ENCODE assay signal across 14 cellular contexts in the genomic region with DNA sequence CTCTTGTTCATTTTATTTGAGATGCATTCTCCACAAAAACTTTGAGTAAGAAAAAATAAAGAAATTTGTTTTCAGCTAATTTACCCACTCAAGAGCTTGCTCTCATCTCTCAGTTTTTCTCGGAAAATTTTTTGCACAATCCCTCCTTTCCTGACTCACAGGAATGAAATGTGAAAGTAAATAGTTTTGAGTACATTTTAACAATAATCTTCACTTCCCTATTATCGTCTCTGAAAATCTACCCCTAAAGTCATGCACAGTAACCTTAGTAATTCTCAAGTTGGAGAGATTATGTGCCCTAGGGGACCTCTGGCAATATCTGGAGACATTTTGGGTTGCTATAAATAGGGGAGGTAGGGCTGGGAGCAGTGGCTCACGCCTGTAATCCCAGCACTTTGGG. TPM values are rescaled to one million over a fixed set of nuclear protein-coding genes. Genes with fewer than 3 reads are reported as not detected.
DNase-seq lines count a peak whose midpoint lies in the region; ATAC-seq, FAIRE-seq and TF ChIP-seq lines count a peak whose summit lies in the region.
"Had no signal": no experiment of that assay in that cellular context is flagged by ENCODE, and none has a peak within 500 bp of the region (broad histone marks: within the 10 kb centered on the region; RNA-seq: fewer than 3 reads in every experiment).

No MANE protein-coding gene starts in this region.

- CTCF ChIA-PET in HepG2 (lab: Yijun Ruan, JAX; ENCODE audit: low intra/inter-chr PET ratio, low total read pairs) (interaction anchor here (2.8 kb wide), 1 partner anchor 93 kb away, joined by 14 read pairs; no protein-coding TSS in a partner anchor), T-cell (lab: Charles Lee) (interaction anchor here in 1 of 2 donors (0.7 kb wide), 1 partner anchor 204 kb away, joined by 3 read pairs; no protein-coding TSS in a partner anchor)

- no peaks in the 10 kb centered on the region for H3K27me3 ChIP-seq in H9 (ENCODE audit: insufficient read depth, low read length)
- H3K27me3 ChIP-seq in adrenal gland = no peaks in the 10 kb centered on the region
- H3K27me3 ChIP-seq in HepG2 (ENCODE audit: control insufficient read depth in 1 of 2, insufficient read depth in 2 of 2, low read length in 2 of 2) = no peaks in the 10 kb centered on the region; a peak in 1 of 5 replicates
- H3K27me3 ChIP-seq in subcutaneous abdominal adipose tissue (ENCODE audit: control insufficient read depth in 5 of 5, insufficient read depth in 4 of 5, low read length in 5 of 5) = no peaks in the 10 kb centered on the region

- H3T11ph ChIP-seq in H9 (ENCODE audit: low read length) = no peak overlapping the region

- H3K9me3 Mint-ChIP-seq in H9 = no peaks in the 10 kb centered on the region; a peak in 3 of 5 replicates
- H3K9me3 Mint-ChIP-seq in T-cell = no peaks in the 10 kb centered on the region

- H3K9ac ChIP-seq in H9 (ENCODE audit: extremely low read depth, insufficient read length, low read length) = no peak overlapping the region
- H3K9ac ChIP-seq in HepG2 (ENCODE audit: insufficient read depth, low read depth, low read length) = peak overlapping the region; percentile 87
- H3K9ac ChIP-seq in subcutaneous abdominal adipose tissue (ENCODE audit: low read length in 5 of 5) = peak overlapping the region in 4 of 5 donors; percentile 26 to 90 (median 66)

- ATAC-seq in HepG2 (no peak), GM18868 (IDR thresholded peaks at IDR 0.05; ENCODE audit: unreplicated experiment) (no peak), T-cell (replicated peaks in 1 of 4) (no peak)

- H3K27me3 Mint-ChIP-seq in H9 (ENCODE audit: low read depth) (peaks cover 3% of the 10 kb centered on the region), T-cell (no peaks in the 10 kb centered on the region)

- H3K14ac ChIP-seq in H9 (ENCODE audit: insufficient read depth, low read length) = no peak overlapping the region

- H2BK5ac ChIP-seq in H9 (ENCODE audit: insufficient read length, low read length) = no peak overlapping the region

- H4K8ac ChIP-seq in H9 (replicated peaks; ENCODE audit: insufficient read length, low read depth, low read length) = no peak overlapping the region

- no CpG with 5 or more reads among the region's 3 CpGs for WGBS in H9 (ENCODE audit: extremely low coverage, insufficient read length, low lambda C conversion rate)
- 48 to 67% (median 66%) methylated on average over 3 of the region's 3 CpGs for WGBS in adrenal gland, 4 donors
- 15% methylated on average over 3 of the region's 3 CpGs for WGBS in HepG2 (ENCODE audit: low lambda C conversion rate)

- POLR2A ChIA-PET in HepG2 (lab: Yijun Ruan, JAX) = interaction anchor here (0.9 kb wide), 1 partner anchor 253 kb away, joined by 3 read pairs; no protein-coding TSS in a partner anchor
- POLR2A ChIA-PET in T-cell (lab: Charles Lee) = no interaction called here

- H4K20me1 ChIP-seq in H9 (ENCODE audit: control insufficient read depth, insufficient read depth, insufficient read length) = no peaks in the 10 kb centered on the region
- H4K20me1 ChIP-seq in HepG2 (ENCODE audit: insufficient read depth, low read length) = no peaks in the 10 kb centered on the region

- H3K23ac ChIP-seq in H9 (ENCODE audit: insufficient read length, low read depth, low read length) = no peak overlapping the region

- H3K79me2 ChIP-seq in H9 (ENCODE audit: insufficient read depth, low read length) (peaks cover 14% of the 10 kb centered on the region; the same call in 1 of the 2 replicates), HepG2 (ENCODE audit: insufficient read depth, low read length) (peaks cover 75% of the 10 kb centered on the region)

- H3K4me3 Mint-ChIP-seq in H9 = peak overlapping the region in 1 of 2 experiments; percentile 5; a peak in 2 of 5 replicates
- H3K4me3 Mint-ChIP-seq in T-cell = no peak overlapping the region

- peak overlapping the region; percentile 40 for H3K4me2 ChIP-seq in H9 (ENCODE audit: insufficient read depth, insufficient read length, low read length)
- peak overlapping the region; percentile 74 for H3K4me2 ChIP-seq in HepG2 (ENCODE audit: low read depth, low read length)

- no peak overlapping the region for H3K56ac ChIP-seq in H9 (ENCODE audit: insufficient read length, low read depth, low read length)

- no peak for TF ChIP-seq POLR2A in adrenal gland (IDR thresholded peaks at IDR 0.05)
- TF ChIP-seq POLR2A in HepG2 (IDR thresholded peaks at IDR 0.05; ENCODE audit: insufficient read depth in 1 of 2, low read depth in 2 of 2, low read length in 2 of 2) = no peak

- in situ Hi-C loops in HepG2 (cut with HindIII; ENCODE audit: extremely low pct_ligation_motif_present, low pct_unique_long_range_greater_than_20kb) = loop anchor here (25.0 kb wide), 1 partner anchor 923 kb away; a partner anchor contains a TSS

- H3K23me2 ChIP-seq in H9 (ENCODE audit: insufficient read length, low read depth, low read length, poor library complexity, severe bottlenecking) = peaks cover 2% of the 10 kb centered on the region

- H3K27ac Mint-ChIP-seq in H9 = peak overlapping the region in 1 of 3 experiments; percentile 58; a peak in 1 of 7 replicates
- H3K27ac Mint-ChIP-seq in T-cell = no peak overlapping the region

- H2AFZ ChIP-seq in H9 (ENCODE audit: low read length) (no peak overlapping the region), HepG2 (ENCODE audit: low read length) (no peak overlapping the region)

- TF ChIP-seq RAD21 in HepG2 (CRISPR knock-in tag; IDR thresholded peaks at IDR 0.05) = no peak

- H3K4me1 ChIP-seq in H9 (ENCODE audit: insufficient read depth, low read length) (peaks cover 18% of the 10 kb centered on the region; the same call in 1 of the 2 replicates), adrenal gland (replicated peaks in 1 of 2) (peaks cover 6 to 32% of the 10 kb centered on the region in 2 donors), HepG2 (ENCODE audit: insufficient read depth, low read length) (peaks cover 78% of the 10 kb centered on the region), subcutaneous abdominal adipose tissue (ENCODE audit: control insufficient read depth in 5 of 5, insufficient read depth in 5 of 5, low read length in 5 of 5) (peaks cover 7 to 82% (median 65%) of the 10 kb centered on the region in 5 donors)

- H3K4ac ChIP-seq in H9 (ENCODE audit: low read depth, low read length) = no peak overlapping the region

- H3K27ac ChIP-seq in H9 (ENCODE audit: insufficient read length, low read depth, low read length) (no peak overlapping the region), adrenal gland (peak overlapping the region in 3 of 5 donors; percentile 1 to 75 (median 21)), HepG2 (ENCODE audit: extremely low read length, insufficient read depth, low read length) (peak overlapping the region; percentile 94), subcutaneous abdominal adipose tissue (ENCODE audit: low read depth, low read length) (peak overlapping the region; percentile 95)

- H4K91ac ChIP-seq in H9 (ENCODE audit: insufficient read length, low read depth, low read length) = no peak overlapping the region

- TF ChIP-seq CTCF in H9 (conservative IDR thresholded peaks at IDR 0.05) (no peak), adrenal gland (IDR thresholded peaks at IDR 0.05) (no peak), HepG2 (CRISPR knock-in tag; IDR thresholded peaks at IDR 0.05) (no peak)

- no TSS peak for BruUV-seq in HepG2 (replicated peaks; lab: Mats Ljungman, UMichigan)

- H2BK120ac ChIP-seq in H9 (ENCODE audit: low read depth, low read length, poor library complexity, severe bottlenecking) = no peak overlapping the region

- peaks cover 4% of the 10 kb centered on the region for H3K9me3 ChIP-seq in H9 (ENCODE audit: control insufficient read depth, low read depth, low read length)
- H3K9me3 ChIP-seq in adrenal gland (replicated peaks in 1 of 3) = no peaks in the 10 kb centered on the region
- no peaks in the 10 kb centered on the region for H3K9me3 ChIP-seq in HepG2 (ENCODE audit: low read length)
- no peaks in the 10 kb centered on the region for H3K9me3 ChIP-seq in subcutaneous abdominal adipose tissue (ENCODE audit: control insufficient read depth in 5 of 5, low read length in 5 of 5)

- H2BK20ac ChIP-seq in H9 (ENCODE audit: low read depth, low read length, poor library complexity, severe bottlenecking) = no peak overlapping the region

- no peak overlapping the region for H4K5ac ChIP-seq in H9 (ENCODE audit: insufficient read length, low read depth, low read length)

- no peak overlapping the region for H2BK15ac ChIP-seq in H9 (ENCODE audit: low read depth, low read length)

- H3K36me3 Mint-ChIP-seq in H9 (ENCODE audit: insufficient read depth in 1 of 3, low read depth in 3 of 3) (peaks cover 0 to 2% (median 0%) of the 10 kb centered on the region in 3 experiments; a peak in 3 of 7 replicates), T-cell (no peaks in the 10 kb centered on the region)

- H3K4me3 ChIP-seq in adrenal gland (no peak overlapping the region), HepG2 (replicated peaks in 1 of 3; ENCODE audit: insufficient read depth in 1 of 3, low read depth in 2 of 3, low read length in 3 of 3) (peak overlapping the region; percentile 28 to 60 (median 56)), subcutaneous abdominal adipose tissue (ENCODE audit: low read depth in 1 of 5, low read length in 5 of 5) (peak overlapping the region in 4 of 5 donors; percentile 29 to 60 (median 52))

- H2AK5ac ChIP-seq in H9 (ENCODE audit: insufficient read length, low read length) = no peak overlapping the region

- H3K79me1 ChIP-seq in H9 (ENCODE audit: insufficient read depth, low read depth, low read length, poor library complexity, severe bottlenecking) = no peaks in the 10 kb centered on the region

- no peak overlapping the region for H2BK12ac ChIP-seq in H9 (ENCODE audit: insufficient read length, low read depth, low read length)

- DNase-seq in H9 (no peak), adrenal gland (no peak), HepG2 (ENCODE audit: low spot score) (no peak), T-cell (no peak), cerebellar nuclear complex (lab: John Stamatoyannopoulos, UW) (no peak)
- DNase-seq: activated CD4-positive, CD25-positive, alpha-beta regulatory T cell treated with anti-CD3 and anti-CD28 coated beads, Interleukin-2, amount 50 U/mL, for 72 hours; cortex of kidney; DMS79 treated with DMSO at 0.1 percent for 48 hours; hippocampal formation; KG1; NCI-H446; SHP77 treated with DMSO at 0.1 percent for 48 hours had no signal

- TF ChIP-seq EP300 in HepG2 (IDR thresholded peaks at IDR 0.05; ENCODE audit: low read depth in 2 of 2, low read length in 2 of 2) = no peak
- TF ChIP-seq EP300 in HepG2 (CRISPR knock-in tag; IDR thresholded peaks at IDR 0.05; ENCODE audit: borderline replicate concordance) = no peak

- no peak for FAIRE-seq in HepG2 (lab: Jason Lieb, UNC)

- H3K18ac ChIP-seq in H9 (ENCODE audit: insufficient read length, low read depth, low read length) = no peak overlapping the region

- H3K36me3 ChIP-seq in adrenal gland (replicated peaks in 1 of 2) = no peaks in the 10 kb centered on the region
- H3K36me3 ChIP-seq in HepG2 (replicated peaks in 1 of 2; ENCODE audit: control insufficient read depth in 1 of 2, insufficient read depth in 2 of 2, low read length in 2 of 2) = no peaks in the 10 kb centered on the region
- peaks cover 0 to 3% (median 0%) of the 10 kb centered on the region in 5 donors for H3K36me3 ChIP-seq in subcutaneous abdominal adipose tissue (ENCODE audit: control insufficient read depth in 5 of 5, insufficient read depth in 5 of 5, low read length in 5 of 5)

- intact Hi-C loops in adrenal gland (cut with DNase I) = no loop called here
- intact Hi-C loops in HepG2 (cut with micrococcal nuclease; ENCODE audit: unreplicated experiment) = loop anchor here (2.0 kb wide), 1 partner anchor 46 kb away; no protein-coding TSS in a partner anchor

- H3K4me1 Mint-ChIP-seq in H9 = peaks cover 41 to 42% of the 10 kb centered on the region in 2 experiments
- H3K4me1 Mint-ChIP-seq in T-cell = peaks cover 14 to 25% (median 19%) of the 10 kb centered on the region in 3 donors

RNA-seq across cellular contexts. Expression of a gene that starts 2.6 kb away (rescaled TPM):
- total RNA-seq in H9 (2021) (87.9 and 93.2 TPM in 2 replicates), adrenal gland (100 to 1,000 TPM in 5 of 8 donors, 10 to 100 TPM in 3; 70.8 to 193 (median 130) TPM), HepG2 (2016; rRNA removed; fragmentation: Illumina TruSeq; extraction: Trizol) (356 and 411 TPM in 2 replicates), T-cell (10 to 100 TPM; 14.4 to 28.8 (median 25.1) TPM)
- polyA plus RNA-seq in adrenal gland (100 to 1,000 TPM in 1 of 3 donors, 10 to 100 TPM in 2; 62.0 to 207 (median 84.4) TPM), HepG2 (2011; rRNA removed) (215 and 233 TPM in 2 replicates)
- 374 and 466 TPM in 2 replicates for total RNA-seq in HepG2 (2016; cell fraction: cytosol; rRNA removed; fragmentation: Illumina TruSeq; extraction: Trizol; ENCODE audit: low read depth)
- total RNA-seq in HepG2 (2016; cell fraction: insoluble cytoplasmic fraction; rRNA removed; fragmentation: Illumina TruSeq; extraction: Trizol) = 373 and 443 TPM in 2 replicates
- 360 and 432 TPM in 2 replicates for total RNA-seq in HepG2 (2016; cell fraction: membrane; rRNA removed; fragmentation: Illumina TruSeq; extraction: Trizol)
- total RNA-seq in HepG2 (2016; cell fraction: nucleus; rRNA removed; fragmentation: Illumina TruSeq; extraction: Trizol) = 129 and 140 TPM in 2 replicates
- polyA plus RNA-seq in HepG2 (2011; cell fraction: cytosol; rRNA removed) = 375 and 416 TPM in 2 replicates
- 94.1 and 130 TPM in 2 replicates for polyA plus RNA-seq in HepG2 (2011; cell fraction: nucleus; rRNA removed)
- 216 and 218 TPM in 2 replicates for polyA plus RNA-seq in HepG2 (2012)
- polyA plus RNA-seq in HepG2 (2016; cell fraction: cytosol; fragmentation: Illumina TruSeq; extraction: Trizol; ENCODE audit: low read depth) = 479 and 611 TPM in 2 replicates
- 473 and 479 TPM in 2 replicates for polyA plus RNA-seq in HepG2 (2016; cell fraction: insoluble cytoplasmic fraction; fragmentation: Illumina TruSeq; extraction: Trizol; ENCODE audit: low read depth)
- 378 and 460 TPM in 2 replicates for polyA plus RNA-seq in HepG2 (2016; cell fraction: membrane; fragmentation: Illumina TruSeq; extraction: Trizol; ENCODE audit: low read depth)
- polyA plus RNA-seq in HepG2 (2016; cell fraction: nucleus; fragmentation: Illumina TruSeq; extraction: Trizol; ENCODE audit: insufficient read depth, low read depth) = 240 and 246 TPM in 2 replicates
- 0.14 and 63.3 TPM in 2 replicates for polyA minus RNA-seq in HepG2 (2011; rRNA and poly(A)+ RNA removed; ENCODE audit: low replicate concordance)
- polyA minus RNA-seq in HepG2 (2011; cell fraction: cytosol; rRNA and poly(A)+ RNA removed) = 74.5 and 95.0 TPM in 2 replicates
- 40.4 and 58.9 TPM in 2 replicates for polyA minus RNA-seq in HepG2 (2011; cell fraction: nucleus; rRNA and poly(A)+ RNA removed)

RNA-seq across cellular contexts. Expression of a gene that starts 26.5 kb away (rescaled TPM):
- total RNA-seq in H9 (2021) = not detected in 2 replicates
- total RNA-seq in adrenal gland = not detected
- polyA plus RNA-seq in adrenal gland = not detected
- total RNA-seq in HepG2 (2016; rRNA removed; fragmentation: Illumina TruSeq; extraction: Trizol) = not detected in 2 replicates
- not detected in 2 replicates for total RNA-seq in HepG2 (2016; cell fraction: cytosol; rRNA removed; fragmentation: Illumina TruSeq; extraction: Trizol; ENCODE audit: low read depth)
- total RNA-seq in HepG2 (2016; cell fraction: insoluble cytoplasmic fraction; rRNA removed; fragmentation: Illumina TruSeq; extraction: Trizol) = not detected in 2 replicates
- total RNA-seq in HepG2 (2016; cell fraction: membrane; rRNA removed; fragmentation: Illumina TruSeq; extraction: Trizol) = not detected in 2 replicates
- not detected in 2 replicates for total RNA-seq in HepG2 (2016; cell fraction: nucleus; rRNA removed; fragmentation: Illumina TruSeq; extraction: Trizol)
- polyA plus RNA-seq in HepG2 (2011; rRNA removed) = 0.01 TPM in 1 of 2 replicates, not detected in the other
- polyA plus RNA-seq in HepG2 (2011; cell fraction: cytosol; rRNA removed) = not detected in 2 replicates
- polyA plus RNA-seq in HepG2 (2011; cell fraction: nucleus; rRNA removed) = not detected in 2 replicates
- not detected in 2 replicates for polyA plus RNA-seq in HepG2 (2012)
- not detected in 2 replicates for polyA plus RNA-seq in HepG2 (2016; cell fraction: cytosol; fragmentation: Illumina TruSeq; extraction: Trizol; ENCODE audit: low read depth)
- not detected in 2 replicates for polyA plus RNA-seq in HepG2 (2016; cell fraction: insoluble cytoplasmic fraction; fragmentation: Illumina TruSeq; extraction: Trizol; ENCODE audit: low read depth)
- not detected in 2 replicates for polyA plus RNA-seq in HepG2 (2016; cell fraction: membrane; fragmentation: Illumina TruSeq; extraction: Trizol; ENCODE audit: low read depth)
- polyA plus RNA-seq in HepG2 (2016; cell fraction: nucleus; fragmentation: Illumina TruSeq; extraction: Trizol; ENCODE audit: insufficient read depth, low read depth) = not detected in 2 replicates
- polyA minus RNA-seq in HepG2 (2011; rRNA and poly(A)+ RNA removed; ENCODE audit: low replicate concordance) = not detected in 2 replicates
- not detected in 2 replicates for polyA minus RNA-seq in HepG2 (2011; cell fraction: cytosol; rRNA and poly(A)+ RNA removed)
- polyA minus RNA-seq in HepG2 (2011; cell fraction: nucleus; rRNA and poly(A)+ RNA removed) = not detected in 2 replicates
- not detected for total RNA-seq in T-cell

Comparison
In these comparisons a context has a peak if more than half of its experiments do, and no peak if none do; other contexts are left out.
1. H3K4me3 ChIP-seq: peak in HepG2 (3 of 3) and subcutaneous abdominal adipose tissue (4 of 5); none in adrenal gland (0 of 4).